15 cellular contexts compared by ENCODE assay signal in the genomic region with DNA sequence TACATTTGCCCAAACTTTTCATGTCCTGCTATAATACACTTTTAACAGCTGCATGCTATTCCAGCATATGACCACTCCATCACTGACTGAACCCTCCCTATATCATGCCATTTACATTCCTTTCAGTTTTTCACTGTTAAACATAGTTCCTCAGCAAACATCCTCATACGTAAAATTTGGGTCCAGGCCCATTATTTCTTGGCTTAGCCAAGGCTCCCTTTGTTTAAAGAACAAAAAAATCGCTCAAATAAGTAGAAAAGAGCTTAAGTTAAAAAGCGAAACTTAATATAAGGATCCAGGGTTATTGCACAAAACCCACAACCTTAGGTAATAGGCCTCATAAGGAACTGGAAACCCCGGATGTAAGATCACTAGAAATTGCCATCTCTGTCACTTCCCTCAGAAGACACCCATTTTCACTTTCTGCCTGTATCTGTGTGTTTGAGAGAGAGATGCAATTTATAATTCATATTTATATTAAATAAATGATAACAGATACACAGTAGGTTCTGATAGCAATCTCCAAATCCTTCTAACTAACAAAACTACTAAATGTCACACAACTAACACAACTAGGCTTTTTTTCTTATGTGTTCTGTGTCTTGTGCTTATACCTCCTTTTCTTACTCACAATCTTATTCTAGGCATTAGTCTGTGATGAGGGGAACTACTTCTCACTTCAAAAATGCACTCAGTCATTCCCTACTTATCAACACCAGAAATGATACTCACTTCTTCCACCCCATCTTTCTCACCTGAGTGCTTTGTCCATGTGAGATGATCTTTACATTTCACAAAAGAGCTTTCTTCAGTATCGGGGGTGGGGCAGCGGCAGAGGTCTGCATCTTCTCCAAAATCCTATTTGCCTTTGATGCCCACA. TPM values are rescaled to one million over a fixed set of nuclear protein-coding genes. Genes with fewer than 3 reads are reported as not detected.
DNase-seq lines count a peak whose midpoint lies in the region; ATAC-seq and TF ChIP-seq lines count a peak whose summit lies in the region.
"Had no signal": no experiment of that assay in that cellular context is flagged by ENCODE, and none has a peak within 500 bp of the region (broad histone marks: within the 10 kb centered on the region; RNA-seq: fewer than 3 reads in every experiment).

No MANE protein-coding gene starts in this region.

- H3K27me3 ChIP-seq in left ventricle myocardium inferior (ENCODE audit: low read depth) (no peaks in the 10 kb centered on the region), upper lobe of right lung (no peaks in the 10 kb centered on the region)
- H3K27me3 ChIP-seq: transverse colon had no signal

- H3K27ac ChIP-seq in left ventricle myocardium inferior (replicated peaks) = peak overlapping the region; percentile 77
- H3K27ac ChIP-seq in upper lobe of right lung = no peak overlapping the region
- H3K27ac ChIP-seq: dorsolateral prefrontal cortex, transverse colon had no signal

- ATAC-seq in Right ventricle myocardium superior (ENCODE audit: poor library complexity) (no peak), upper lobe of right lung (peak; percentile 76), HG02571 (IDR thresholded peaks at IDR 0.05; ENCODE audit: unreplicated experiment) (no peak)

- H3K9me3 ChIP-seq in left ventricle myocardium inferior (replicated peaks) (no peaks in the 10 kb centered on the region), upper lobe of right lung (no peaks in the 10 kb centered on the region)
- H3K9me3 ChIP-seq: transverse colon had no signal

- H3K4me3 ChIP-seq in left ventricle myocardium inferior (no peak overlapping the region), upper lobe of right lung (no peak overlapping the region)
- H3K4me3 ChIP-seq: dorsolateral prefrontal cortex, transverse colon had no signal

- intact Hi-C loops in left ventricle myocardium inferior (cut with micrococcal nuclease) = no loop called here
- intact Hi-C loops in Right ventricle myocardium superior (cut with DNase I) = no loop called here
- intact Hi-C loops in upper lobe of right lung (cut with DNase I) = no loop called here

- H3K36me3 ChIP-seq in left ventricle myocardium inferior (no peaks in the 10 kb centered on the region), upper lobe of right lung (no peaks in the 10 kb centered on the region)
- H3K36me3 ChIP-seq: transverse colon had no signal

- DNase-seq in left ventricle myocardium inferior (no peak), Right ventricle myocardium superior (no peak), NOMO-1 (lab: John Stamatoyannopoulos, UW; ENCODE audit: unreplicated experiment in 2 of 2) (peak; percentile 80 to 95), dermis blood vessel endothelial cell (peak; percentile 38), upper lobe of right lung (no peak), NCI-H2196 treated with DMSO at 0.1 percent for 48 hours (lab: John Stamatoyannopoulos, UW; ENCODE audit: unreplicated experiment) (no peak), NCI-H82 (lab: John Stamatoyannopoulos, UW) (no peak)
- DNase-seq: activated CD4-positive, alpha-beta T cell treated with anti-CD3 and anti-CD28 coated beads, Interleukin-2, amount 10 ng/mL, durations not matched to agents 24 days and 14 days; aorta; COR-L47; dorsolateral prefrontal cortex; Karpas-422; OCI-M1; transverse colon had no signal

- TF ChIP-seq CTCF in left ventricle myocardium inferior (IDR thresholded peaks at IDR 0.05; ENCODE audit: borderline replicate concordance) (no peak), upper lobe of right lung (IDR thresholded peaks at IDR 0.05) (no peak)

- peaks cover 27% of the 10 kb centered on the region for H3K4me1 ChIP-seq in left ventricle myocardium inferior
- no peaks in the 10 kb centered on the region for H3K4me1 ChIP-seq in upper lobe of right lung

RNA-seq across cellular contexts. Expression of a gene that starts 59.9 kb away (rescaled TPM):
- 7.6 TPM for total RNA-seq in left ventricle myocardium inferior
- 7.4 TPM for total RNA-seq in Right ventricle myocardium superior
- total RNA-seq in dermis blood vessel endothelial cell = 19.2 and 20.3 TPM in 2 replicates
- 6.3 TPM for total RNA-seq in upper lobe of right lung

Comparison
In these comparisons a context has a peak if more than half of its experiments do, and no peak if none do; other contexts are left out.
1. DNase-seq: peak in NOMO-1 (2 of 2) and dermis blood vessel endothelial cell (single experiment); none in left ventricle myocardium inferior (single experiment), Right ventricle myocardium superior (single experiment), upper lobe of right lung (single experiment), NCI-H2196 treated with DMSO at 0.1 percent for 48 hours (single experiment) and NCI-H82 (single experiment).